In genomic region chr13:30466841-30467252, GRCh38 we compare ENCODE assay signal across 10 cellular contexts. TPM values are rescaled to one million over a fixed set of nuclear protein-coding genes. Genes with fewer than 3 reads are reported as not detected.
DNase-seq lines count a peak whose midpoint lies in the region; ATAC-seq and TF ChIP-seq lines count a peak whose summit lies in the region.
"Had no signal": no experiment of that assay in that cellular context is flagged by ENCODE, and none has a peak within 500 bp of the region (broad histone marks: within the 10 kb centered on the region; RNA-seq: fewer than 3 reads in every experiment).

No MANE protein-coding gene starts in this region.

- peak overlapping the region; percentile 93 for H3K4me2 ChIP-seq in Karpas-422 (ENCODE audit: low read depth, low read length, poor library complexity, severe bottlenecking)
- H3K4me2 ChIP-seq in SU-DHL-6 (ENCODE audit: low read depth, low read length, poor library complexity, severe bottlenecking) = peak overlapping the region; percentile 92

- no peaks in the 10 kb centered on the region for H3K9me2 ChIP-seq in Karpas-422 (replicated peaks; ENCODE audit: insufficient read depth, low read length)
- H3K9me2 ChIP-seq in SU-DHL-6 (replicated peaks; ENCODE audit: insufficient read depth, low read length) = no peaks in the 10 kb centered on the region

- H2AFZ ChIP-seq in Karpas-422 (ENCODE audit: low read length) (peak overlapping the region; percentile 90), SU-DHL-6 (ENCODE audit: low read depth, low read length, severe bottlenecking) (peak overlapping the region; percentile 62)

- H3K27ac ChIP-seq in Karpas-422 (ENCODE audit: low read length) (peak overlapping the region; percentile 91), SU-DHL-6 (ENCODE audit: low read depth, low read length) (peak overlapping the region; percentile 96), dorsolateral prefrontal cortex (no peak overlapping the region)

- H3K79me2 ChIP-seq in Karpas-422 (ENCODE audit: low read length) (peaks cover 28% of the 10 kb centered on the region), SU-DHL-6 (ENCODE audit: insufficient read depth, low read length) (peaks cover 36% of the 10 kb centered on the region)

- H3K27me3 ChIP-seq in Karpas-422 (ENCODE audit: low read length) (no peaks in the 10 kb centered on the region), SU-DHL-6 (ENCODE audit: low read length) (no peaks in the 10 kb centered on the region), dorsolateral prefrontal cortex (no peaks in the 10 kb centered on the region)

- intact Hi-C loops in dorsolateral prefrontal cortex (cut with DNase I) = loop anchor here (5.0 to 10.0 kb wide), 9 partner anchors 55 to 622 kb away; partner anchors contain the start of gene KATNAL1 (in 1 of the 2)

- H3K4me3 ChIP-seq in Karpas-422 (ENCODE audit: low read length) (peak overlapping the region; percentile 79), SU-DHL-6 (ENCODE audit: insufficient read depth, low read length, poor library complexity, severe bottlenecking) (peak overlapping the region; percentile 68), dorsolateral prefrontal cortex (no peak overlapping the region)

- H3K4me1 ChIP-seq in ES-I3 (ENCODE audit: insufficient read depth, low read length) (peaks cover 12% of the 10 kb centered on the region; the same call in 1 of the 2 replicates), Karpas-422 (ENCODE audit: low read length) (peaks cover 39% of the 10 kb centered on the region)

- H3K9ac ChIP-seq in ES-I3 (ENCODE audit: low read depth, low read length) = peak overlapping the region; percentile 95
- H3K9ac ChIP-seq in Karpas-422 (ENCODE audit: low read length) = peak overlapping the region; percentile 83
- peak overlapping the region; percentile 89 for H3K9ac ChIP-seq in SU-DHL-6 (ENCODE audit: low read length)

- TF ChIP-seq CTCF in SU-DHL-6 (IDR thresholded peaks at IDR 0.05; ENCODE audit: insufficient read depth, low read length, poor library complexity, severe bottlenecking) (no peak), dorsolateral prefrontal cortex (IDR thresholded peaks at IDR 0.05 in 54 of 56, conservative IDR thresholded peaks at IDR 0.05 in 2 of 56; ENCODE audit: low read depth in 1 of 56, partially characterized antibody in 56 of 56) (no peak)

- peaks cover 44% of the 10 kb centered on the region for H3F3A ChIP-seq in SU-DHL-6 (ENCODE audit: insufficient read depth)

- H3K36me3 ChIP-seq in ES-I3 (ENCODE audit: insufficient read depth, low read length) (peaks cover 16% of the 10 kb centered on the region), Karpas-422 (ENCODE audit: insufficient read depth, low read length) (peaks cover 21% of the 10 kb centered on the region), SU-DHL-6 (ENCODE audit: low read length) (peaks cover 15% of the 10 kb centered on the region)

- ATAC-seq in HG03108 (IDR thresholded peaks at IDR 0.05; ENCODE audit: unreplicated experiment) = no peak

- DNase-seq in Karpas-422 (peak; percentile 84), left kidney (ENCODE audit: low read depth, low spot score) (peak; percentile 69), dorsolateral prefrontal cortex (no peak), nucleus accumbens (lab: John Stamatoyannopoulos, UW) (no peak)
- no peak for DNase-seq in effector CD4-positive, alpha-beta T cell

- no peaks in the 10 kb centered on the region for H3K9me3 ChIP-seq in ES-I3 (ENCODE audit: control insufficient read depth, insufficient read depth, low read length)
- H3K9me3 ChIP-seq in Karpas-422 (ENCODE audit: low read length) = no peaks in the 10 kb centered on the region
- H3K9me3 ChIP-seq in SU-DHL-6 (ENCODE audit: insufficient read depth, low read length) = no peaks in the 10 kb centered on the region

- H4K20me1 ChIP-seq in Karpas-422 (ENCODE audit: insufficient read depth, low read depth, low read length) (no peaks in the 10 kb centered on the region; the same call in 1 of the 2 replicates), SU-DHL-6 (ENCODE audit: low read depth, low read length) (no peaks in the 10 kb centered on the region; the same call in 1 of the 2 replicates)

RNA-seq across cellular contexts. Expression of gene HMGB1, which starts 1.1 kb away (rescaled TPM):
- 660 and 748 TPM in 2 replicates for total RNA-seq in Karpas-422 (2014; rRNA removed; shearing (Covaris generic); ENCODE audit: low replicate concordance)
- 100 to 1,000 TPM; 153 to 327 (median 228) TPM for total RNA-seq in dorsolateral prefrontal cortex

RNA-seq across cellular contexts. Expression of gene UBE2L5, which starts 44.6 kb away (rescaled TPM):
- not detected in 2 replicates for total RNA-seq in Karpas-422 (2014; rRNA removed; shearing (Covaris generic); ENCODE audit: low replicate concordance)
- total RNA-seq in dorsolateral prefrontal cortex = 1 to 10 TPM in 36 of 120 experiments, under 1 TPM in 66, not detected in 18; 0.22 to 2.8 (median 0.73) TPM
- total RNA-seq: esophagus mucosa; T-helper 1 cell treated with Interleukin-12 subunit alpha and Interleukin-12 subunit beta and Interleukin-4 antibody, amounts not matched to agents 30 ng/mL and 1 ng/mL, for 36 hours had no signal

Comparison
In these comparisons a context has a peak if more than half of its experiments do, and no peak if none do; other contexts are left out.
1. DNase-seq: peak in Karpas-422 (single experiment) and left kidney (single experiment); none in dorsolateral prefrontal cortex (0 of 10), nucleus accumbens (0 of 56) and effector CD4-positive, alpha-beta T cell (single experiment).
2. H3K27ac ChIP-seq: peak in Karpas-422 (single experiment) and SU-DHL-6 (single experiment); none in dorsolateral prefrontal cortex (0 of 59).
3. H3K4me3 ChIP-seq: peak in Karpas-422 (single experiment) and SU-DHL-6 (single experiment); none in dorsolateral prefrontal cortex (0 of 59).
4. Peak in every context shown above with its lines, with median percentiles within 50 percentile points of each other: H3K9ac ChIP-seq.